5 cellular contexts compared by ENCODE assay signal in the genomic region with DNA sequence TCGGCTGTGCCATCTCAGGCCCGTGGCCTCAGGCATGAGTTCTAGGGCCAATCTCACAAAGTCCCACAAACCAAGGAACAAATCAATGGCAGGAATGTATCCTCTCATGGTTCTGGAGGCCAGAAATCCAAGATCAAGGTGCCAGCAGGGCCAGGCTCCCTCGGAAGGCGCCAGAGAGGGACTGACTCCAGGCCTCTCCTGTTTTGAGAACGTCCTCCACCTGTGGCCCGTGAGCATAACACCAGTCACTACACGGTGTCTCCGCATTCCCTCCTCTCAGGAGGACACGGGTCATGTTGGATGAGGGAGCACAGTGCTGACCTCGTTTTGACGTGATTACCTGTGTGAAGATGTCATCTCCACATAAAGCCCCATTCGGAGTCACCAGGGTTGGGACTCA. TPM values are rescaled to one million over a fixed set of nuclear protein-coding genes. Genes with fewer than 3 reads are reported as not detected.
"Had no signal": no experiment of that assay in that cellular context is flagged by ENCODE, and none has a peak within 500 bp of the region (broad histone marks: within the 10 kb centered on the region; RNA-seq: fewer than 3 reads in every experiment).

No MANE protein-coding gene starts in this region.

- DNase-seq: H9, HCEC 1CT, IMR-90 had no signal

- H3K4me3 ChIP-seq: GM23338 had no signal

- H2AFZ ChIP-seq: GM23338 had no signal

- H3K4me3 Mint-ChIP-seq: GM23338, H9 had no signal

- H3K4me2 ChIP-seq: GM23338 had no signal

- ATAC-seq: GM23338 had no signal

- H3K27ac Mint-ChIP-seq: GM23338, H9 had no signal

RNA-seq across cellular contexts. Expression of a gene that starts 45.0 kb away (rescaled TPM):
- total RNA-seq: HT-29, IMR-90 had no signal
